Comparison of ENCODE assay signal across 8 cellular contexts in genomic region chr6:15491255-15491985, GRCh38.
DNase-seq lines count a peak whose midpoint lies in the region; ATAC-seq and TF ChIP-seq lines count a peak whose summit lies in the region.

No MANE protein-coding gene starts in this region.

- no peaks in the 10 kb centered on the region for H3K27me3 Mint-ChIP-seq in activated B cell treated with CpG ODN at 0.5 μM for 24 hours

- H3K9me3 Mint-ChIP-seq in activated B cell treated with CpG ODN at 0.5 μM for 24 hours: no peaks in the 10 kb centered on the region

- CTCF ChIA-PET in activated B cell treated with CpG ODN at 0.5 μM for 24 hours (lab: Charles Lee): interaction anchor here (0.7 to 1.5 kb wide), 4 partner anchors 11 to 1581 kb away, joined by 3 to 6 read pairs (median 4); no protein-coding TSS in a partner anchor

- H3K36me3 Mint-ChIP-seq in activated B cell treated with CpG ODN at 0.5 μM for 24 hours (ENCODE audit: low read depth): peaks cover 61% of the 10 kb centered on the region

- H3K9me3 ChIP-seq in breast epithelium: no peaks in the 10 kb centered on the region

- peak; percentile 48 for DNase-seq in NCI-H1436 (lab: John Stamatoyannopoulos, UW)
- no peak for DNase-seq in NCI-H1436 treated with DMSO at 0.1 percent for 48 hours (lab: John Stamatoyannopoulos, UW)
- DNase-seq in MV-4-11 (lab: John Stamatoyannopoulos, UW): peak; percentile 51
- DNase-seq in activated B cell treated with CpG ODN at 0.5 μM for 24 hours: peak; percentile 35
- peak in 1 of 2 donors; percentile 60 for DNase-seq in breast epithelium (ENCODE audit: low spot score in 2 of 2)
- DNase-seq in iris pigment epithelial cell (ENCODE audit: low read depth): peak; percentile 77
- DNase-seq in stimulated activated CD4-positive, alpha-beta T cell treated with anti-CD3 and anti-CD28 coated beads, Interleukin-1b, Interleukin-23, amount 100 ng/mL, for 1 hour (ENCODE audit: low read depth in 2 of 2): peak; percentile 25 to 48

- peaks cover 32% of the 10 kb centered on the region for H3K4me1 Mint-ChIP-seq in activated B cell treated with CpG ODN at 0.5 μM for 24 hours

- intact Hi-C loops in activated B cell treated with CpG ODN at 0.5 μM for 24 hours (cut with micrococcal nuclease) (loop anchor here (1.0 to 10.0 kb wide), 6 partner anchors 131 to 1697 kb away; partner anchors contain the start of gene JARID2), breast epithelium (cut with DNase I; ENCODE audit: low total_unique reads) (no loop called here)

- TF ChIP-seq CTCF in activated B cell treated with CpG ODN at 0.5 μM for 24 hours (IDR thresholded peaks at IDR 0.05): peak; percentile 95
- peak; percentile 65 to 87 (median 86) for TF ChIP-seq CTCF in breast epithelium (IDR thresholded peaks at IDR 0.05)

- no peaks in the 10 kb centered on the region for H3K36me3 ChIP-seq in breast epithelium

- H3K27ac ChIP-seq in breast epithelium: peak overlapping the region in 1 of 2 donors; percentile 48

- TF ChIP-seq POLR2A in breast epithelium (IDR thresholded peaks at IDR 0.05): no peak

- H3K4me3 ChIP-seq in breast epithelium: no peak overlapping the region

- H3K4me1 ChIP-seq in breast epithelium: peaks cover 0 to 2% of the 10 kb centered on the region in 2 donors

- no peak overlapping the region for H3K4me3 Mint-ChIP-seq in activated B cell treated with CpG ODN at 0.5 μM for 24 hours

- H3K27me3 ChIP-seq in breast epithelium: no peaks in the 10 kb centered on the region

- POLR2A ChIA-PET in activated B cell treated with CpG ODN at 0.5 μM for 24 hours (lab: Charles Lee): no interaction called here

- no peak overlapping the region for H3K27ac Mint-ChIP-seq in activated B cell treated with CpG ODN at 0.5 μM for 24 hours

- ATAC-seq in activated B cell treated with CpG ODN at 0.5 μM for 24 hours (ENCODE audit: low read depth): peak; percentile 82
- ATAC-seq in GM21528 (IDR thresholded peaks at IDR 0.05; ENCODE audit: low FRiP score, unreplicated experiment): no peak
